Comparison of ENCODE assay signal across 1 cellular context in genomic region chr6:11493979-11494378, GRCh38.
TF ChIP-seq lines count a peak whose summit lies in the region.

No MANE protein-coding gene starts in this region.

TF ChIP-seq in IMR-90, 13 proteins besides CTCF, POLR2A, EP300 and RAD21 (continued from another document):
- TF ChIP-seq NFE2L2 (IDR thresholded peaks at IDR 0.05; ENCODE audit: low read depth, low read length): no peak
- no peak for TF ChIP-seq MAFK (IDR thresholded peaks at IDR 0.05; ENCODE audit: low read depth, low read length)
- TF ChIP-seq USF2 (IDR thresholded peaks at IDR 0.05; ENCODE audit: low read depth, low read length): no peak
- TF ChIP-seq ELK1 (IDR thresholded peaks at IDR 0.05; ENCODE audit: borderline replicate concordance, low read depth, low read length): no peak
- no peak for TF ChIP-seq MXI1 (IDR thresholded peaks at IDR 0.05; ENCODE audit: borderline replicate concordance, low read depth, low read length)
- TF ChIP-seq BHLHE40 (IDR thresholded peaks at IDR 0.05; ENCODE audit: low read depth, low read length): no peak
- no peak for TF ChIP-seq MAZ (IDR thresholded peaks at IDR 0.05; ENCODE audit: borderline replicate concordance, low read depth, low read length)
- no peak for TF ChIP-seq RFX5 (IDR thresholded peaks at IDR 0.05; ENCODE audit: low read depth, low read length)
